Comparison of ENCODE assay signal across 8 cellular contexts in the genomic region with DNA sequence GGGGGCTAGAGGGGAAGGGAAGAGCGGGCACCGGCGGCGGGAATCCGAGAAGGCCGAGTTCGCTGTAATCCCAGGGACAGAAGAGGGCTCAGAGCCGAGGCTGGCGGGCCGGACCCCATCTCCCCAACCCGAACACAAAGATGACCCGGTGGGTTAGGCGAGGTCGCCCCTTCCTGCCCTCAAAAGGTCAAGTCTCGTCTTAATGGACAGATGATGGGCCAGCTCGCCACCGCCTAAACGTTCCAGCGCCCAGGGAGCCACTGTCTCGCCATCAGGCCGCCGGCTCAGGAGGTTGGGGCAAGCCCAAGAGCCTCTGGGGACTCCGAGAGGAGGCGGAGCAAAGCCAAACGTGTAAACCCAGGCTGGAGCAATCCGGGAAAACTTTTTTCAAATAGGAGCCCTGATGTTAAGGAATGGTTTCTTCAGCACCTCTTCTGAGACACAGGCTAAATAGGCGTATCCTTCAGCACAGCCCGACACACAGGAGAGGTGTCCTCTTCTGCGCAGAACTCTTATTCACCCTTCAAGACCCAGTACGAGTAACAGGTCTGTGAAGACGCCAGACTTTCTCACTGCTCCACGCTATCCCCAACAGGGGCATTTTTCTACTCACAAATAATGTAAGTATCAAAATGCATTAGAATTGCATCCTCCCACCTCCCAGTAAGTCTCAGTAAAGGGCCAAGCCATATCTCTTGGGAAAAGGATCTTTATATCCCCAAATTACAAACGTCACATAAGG. TPM values are rescaled to one million over a fixed set of nuclear protein-coding genes. Genes with fewer than 3 reads are reported as not detected.
A peak's percentile ranks its signal among the peaks of the same experiment; 100 is the strongest.
DNase-seq lines count a peak whose midpoint lies in the region; ATAC-seq and TF ChIP-seq lines count a peak whose summit lies in the region.

No MANE protein-coding gene starts in this region.

- DNase-seq in GM06990 (ENCODE audit: extremely low read depth, insufficient read length) (no peak), RWPE2 (ENCODE audit: low spot score) (no peak), glutamatergic neuron (peak; percentile 75), retina (peak; percentile 81), germinal center (ENCODE audit: low spot score) (no peak), KG1 (lab: John Stamatoyannopoulos, UW) (no peak)
- no peak for DNase-seq in stimulated activated CD4-positive, alpha-beta T cell treated with anti-CD3 and anti-CD28 coated beads, Interleukin-4, amount 100 ng/mL, for 4 hours

- peaks cover 12% of the 10 kb centered on the region for H3K9me3 Mint-ChIP-seq in glutamatergic neuron (ENCODE audit: unreplicated experiment)

- no peak overlapping the region for H3K27ac ChIP-seq in RWPE2 (ENCODE audit: poor library complexity, severe bottlenecking)

- H3K27me3 Mint-ChIP-seq in glutamatergic neuron (ENCODE audit: unreplicated experiment) = peaks cover 25% of the 10 kb centered on the region

- peaks cover 6% of the 10 kb centered on the region for H3K36me3 Mint-ChIP-seq in glutamatergic neuron (ENCODE audit: unreplicated experiment)

- H3K4me1 Mint-ChIP-seq in glutamatergic neuron (ENCODE audit: low read depth, unreplicated experiment) = peaks cover 46% of the 10 kb centered on the region

- H3K9me3 ChIP-seq in RWPE2 (ENCODE audit: severe bottlenecking) = no peaks in the 10 kb centered on the region

- peak overlapping the region; percentile 41 for H3K4me3 ChIP-seq in GM06990 (replicated peaks; ENCODE audit: low read depth, low read length)
- H3K4me3 ChIP-seq in RWPE2 (ENCODE audit: severe bottlenecking) = peak overlapping the region; percentile 20

- H3K36me3 ChIP-seq in GM06990 (ENCODE audit: control insufficient read depth, insufficient read depth, low read length) (no peaks in the 10 kb centered on the region), RWPE2 (ENCODE audit: low read depth) (no peaks in the 10 kb centered on the region; the same call in 1 of the 2 replicates)

- TF ChIP-seq CTCF in GM06990 (IDR thresholded peaks at IDR 0.05; ENCODE audit: insufficient read depth, low read length, poor library complexity, severe bottlenecking) (no peak), RWPE2 (IDR thresholded peaks at IDR 0.05; ENCODE audit: poor library complexity, severe bottlenecking) (no peak), glutamatergic neuron (IDR thresholded peaks at IDR 0.05; ENCODE audit: partially characterized antibody, unreplicated experiment) (no peak)

- H3K27me3 ChIP-seq in GM06990 (replicated peaks; ENCODE audit: control insufficient read depth, insufficient read depth, low read length) (peaks cover 9% of the 10 kb centered on the region), RWPE2 (ENCODE audit: insufficient read depth, poor library complexity, severe bottlenecking) (peaks cover 72% of the 10 kb centered on the region)

- H3K4me3 Mint-ChIP-seq in glutamatergic neuron (ENCODE audit: unreplicated experiment) = peak overlapping the region; percentile 68

- peaks cover 6% of the 10 kb centered on the region for H3K4me1 ChIP-seq in RWPE2 (ENCODE audit: insufficient read depth, poor library complexity, severe bottlenecking)

- ATAC-seq in RWPE2 (ENCODE audit: low read depth) (no peak), HG02938 (IDR thresholded peaks at IDR 0.05; ENCODE audit: unreplicated experiment) (no peak)

- peak overlapping the region; percentile 6 for H3K27ac Mint-ChIP-seq in glutamatergic neuron (ENCODE audit: unreplicated experiment)

RNA-seq across cellular contexts. Expression of a gene that starts 6.3 kb away (rescaled TPM):
- 125 TPM for total RNA-seq in glutamatergic neuron (ENCODE audit: unreplicated experiment)

RNA-seq across cellular contexts. Expression of a gene that starts 49.3 kb away (rescaled TPM):
- 16.7 TPM for total RNA-seq in glutamatergic neuron (ENCODE audit: unreplicated experiment)

Comparison
In these comparisons a context has a peak if more than half of its experiments do, and no peak if none do; other contexts are left out.
1. DNase-seq: peak in glutamatergic neuron (single experiment) and retina (single experiment); none in GM06990 (single experiment), RWPE2 (single experiment), stimulated activated CD4-positive, alpha-beta T cell treated with anti-CD3 and anti-CD28 coated beads, Interleukin-4, amount 100 ng/mL, for 4 hours (0 of 2), germinal center (single experiment) and KG1 (single experiment).